Comparison of ENCODE assay signal across 3 cellular contexts in genomic region chr2:142557391-142557790, GRCh38.
TF ChIP-seq lines count a peak whose summit lies in the region.

No MANE protein-coding gene starts in this region.

TF ChIP-seq in GM23338, 12 proteins besides CTCF, POLR2A, EP300 and RAD21 (continues in another document):
- TF ChIP-seq ETS1 (IDR thresholded peaks at IDR 0.05) (no peak), ZNF331 (CRISPR knock-in tag; IDR thresholded peaks at IDR 0.05; ENCODE audit: low read depth) (no peak), EZH2phosphoT487 (IDR thresholded peaks at IDR 0.05; ENCODE audit: unreplicated experiment) (no peak), NANOG (IDR thresholded peaks at IDR 0.05; ENCODE audit: borderline replicate concordance) (no peak), REST (IDR thresholded peaks at IDR 0.05; ENCODE audit: unreplicated experiment) (no peak), STAT1 (IDR thresholded peaks at IDR 0.05; ENCODE audit: unreplicated experiment) (no peak), ZNF114 (CRISPR knock-in tag; IDR thresholded peaks at IDR 0.05) (no peak), JUNB (IDR thresholded peaks at IDR 0.05; ENCODE audit: unreplicated experiment) (no peak)

TF ChIP-seq in SK-N-SH treated with all-trans-retinoic acid at 6 μM for 48 hours, 23 proteins besides CTCF, POLR2A, EP300 and RAD21 (continued from another document):
- no peak for TF ChIP-seq ZFP3 (CRISPR knock-in tag; IDR thresholded peaks at IDR 0.05)
- no peak for TF ChIP-seq TSHZ2 (CRISPR knock-in tag; IDR thresholded peaks at IDR 0.05)
- TF ChIP-seq OSR1 (CRISPR knock-in tag; IDR thresholded peaks at IDR 0.05), result no peak
- no peak for TF ChIP-seq ISL1 (CRISPR knock-in tag; IDR thresholded peaks at IDR 0.05)
- no peak for TF ChIP-seq ZNF8 (CRISPR knock-in tag; IDR thresholded peaks at IDR 0.05)
- no peak for TF ChIP-seq ZNF565 (CRISPR knock-in tag; conservative IDR thresholded peaks at IDR 0.05; ENCODE audit: low read depth)
- TF ChIP-seq POU6F1 (CRISPR knock-in tag; IDR thresholded peaks at IDR 0.05; ENCODE audit: borderline replicate concordance, low read depth), result no peak
- TF ChIP-seq ZFP30 (CRISPR knock-in tag; IDR thresholded peaks at IDR 0.05), result no peak
- no peak for TF ChIP-seq BACH2 (CRISPR knock-in tag; IDR thresholded peaks at IDR 0.05; ENCODE audit: borderline replicate concordance)
- no peak for TF ChIP-seq ZNF70 (CRISPR knock-in tag; IDR thresholded peaks at IDR 0.05)
- no peak for TF ChIP-seq TOX (CRISPR knock-in tag; IDR thresholded peaks at IDR 0.05; ENCODE audit: borderline replicate concordance)
- TF ChIP-seq RARB (CRISPR knock-in tag; IDR thresholded peaks at IDR 0.05), result no peak

TF ChIP-seq in HEK293T, 16 proteins besides CTCF, POLR2A, EP300 and RAD21:
- TF ChIP-seq HDGF (IDR thresholded peaks at IDR 0.05; ENCODE audit: borderline replicate concordance) (no peak), FOXA1 (IDR thresholded peaks at IDR 0.05) (no peak), CTBP1 (IDR thresholded peaks at IDR 0.05; ENCODE audit: borderline replicate concordance) (no peak)
